8 cellular contexts compared by ENCODE assay signal in genomic region chr6:4133941-4134838, GRCh38. TPM values are rescaled to one million over a fixed set of nuclear protein-coding genes. Genes with fewer than 3 reads are reported as not detected.
DNase-seq lines count a peak whose midpoint lies in the region; ATAC-seq and TF ChIP-seq lines count a peak whose summit lies in the region.

No MANE protein-coding gene starts in this region.

- peaks cover 35% of the 10 kb centered on the region for H3K36me3 Mint-ChIP-seq in CD4-positive, CD25-positive, alpha-beta regulatory T cell
- H3K36me3 Mint-ChIP-seq in activated T-cell treated with anti-CD3 and anti-CD28 coated beads, Interleukin-2, amount 50 U/mL, for 4 hours (ENCODE audit: insufficient read depth): peaks cover 35% of the 10 kb centered on the region
- H3K36me3 Mint-ChIP-seq in glutamatergic neuron (ENCODE audit: unreplicated experiment) (peaks cover 12% of the 10 kb centered on the region), progenitor cell of endocrine pancreas (ENCODE audit: insufficient read depth) (peaks cover 25% of the 10 kb centered on the region)

- H3K9me3 Mint-ChIP-seq in CD4-positive, CD25-positive, alpha-beta regulatory T cell: peaks cover 0 to 2% (median 0%) of the 10 kb centered on the region in 7 donors
- peaks cover 6% of the 10 kb centered on the region for H3K9me3 Mint-ChIP-seq in activated T-cell treated with anti-CD3 and anti-CD28 coated beads, Interleukin-2, amount 50 U/mL, for 4 hours
- H3K9me3 Mint-ChIP-seq in glutamatergic neuron (ENCODE audit: unreplicated experiment) (peaks cover 5% of the 10 kb centered on the region), progenitor cell of endocrine pancreas (ENCODE audit: low read depth) (no peaks in the 10 kb centered on the region)

- H4K20me1 ChIP-seq in KMS-11 (ENCODE audit: insufficient read depth): no peaks in the 10 kb centered on the region

- DNase-seq in CD4-positive, CD25-positive, alpha-beta regulatory T cell: peak in 2 of 3 donors; percentile 13 to 55
- no peak for DNase-seq in activated T-cell treated with anti-CD3 and anti-CD28 coated beads, Interleukin-2, amount 50 U/mL, for 4 hours
- DNase-seq in glutamatergic neuron (peak; percentile 27), progenitor cell of endocrine pancreas (ENCODE audit: low spot score, unreplicated experiment) (no peak), NCI-H2196 treated with DMSO at 0.1 percent for 48 hours (lab: John Stamatoyannopoulos, UW; ENCODE audit: unreplicated experiment) (no peak)

- H3K79me2 ChIP-seq in KMS-11 (ENCODE audit: insufficient read depth, low read depth): no peaks in the 10 kb centered on the region

- no peak for TF ChIP-seq CTCF in KMS-11 (conservative IDR thresholded peaks at IDR 0.05; ENCODE audit: low read depth, low read length)
- TF ChIP-seq CTCF in glutamatergic neuron (IDR thresholded peaks at IDR 0.05; ENCODE audit: partially characterized antibody, unreplicated experiment): no peak
- no peak for TF ChIP-seq CTCF in progenitor cell of endocrine pancreas (IDR thresholded peaks at IDR 0.05; ENCODE audit: unreplicated experiment)

- no peaks in the 10 kb centered on the region for H3K9me3 ChIP-seq in CD4-positive, CD25-positive, alpha-beta regulatory T cell (ENCODE audit: control insufficient read depth in 2 of 2, low read length in 2 of 2)

- H3K9ac ChIP-seq in KMS-11: peak overlapping the region; percentile 59

- H3K4me2 ChIP-seq in KMS-11: peak overlapping the region; percentile 89

- no peaks in the 10 kb centered on the region for H3K27me3 Mint-ChIP-seq in CD4-positive, CD25-positive, alpha-beta regulatory T cell
- no peaks in the 10 kb centered on the region for H3K27me3 Mint-ChIP-seq in activated T-cell treated with anti-CD3 and anti-CD28 coated beads, Interleukin-2, amount 50 U/mL, for 4 hours (ENCODE audit: low read depth)
- H3K27me3 Mint-ChIP-seq in glutamatergic neuron (ENCODE audit: unreplicated experiment) (no peaks in the 10 kb centered on the region), progenitor cell of endocrine pancreas (peaks cover 7% of the 10 kb centered on the region)

- H3K4me3 ChIP-seq in CD4-positive, CD25-positive, alpha-beta regulatory T cell (ENCODE audit: low read depth, low read length): peak overlapping the region; percentile 84
- no peak overlapping the region for H3K4me3 ChIP-seq in KMS-11 (IDR thresholded peaks at IDR 0.05; ENCODE audit: insufficient read depth, low read depth, low read length)

- peak overlapping the region; percentile 44 for H2AFZ ChIP-seq in KMS-11 (ENCODE audit: low read depth)

- H3K27me3 ChIP-seq in CD4-positive, CD25-positive, alpha-beta regulatory T cell (ENCODE audit: control insufficient read depth, insufficient read depth, low read length): no peaks in the 10 kb centered on the region
- H3K27me3 ChIP-seq in KMS-11 (ENCODE audit: insufficient read depth, low read depth): no peaks in the 10 kb centered on the region

- H3K27ac Mint-ChIP-seq in CD4-positive, CD25-positive, alpha-beta regulatory T cell: peak overlapping the region; percentile 86 to 95 (median 94)
- H3K27ac Mint-ChIP-seq in glutamatergic neuron (ENCODE audit: unreplicated experiment) (peak overlapping the region; percentile 9), progenitor cell of endocrine pancreas (peak overlapping the region; percentile 98)

- peaks cover 25% of the 10 kb centered on the region for H3K4me1 ChIP-seq in CD4-positive, CD25-positive, alpha-beta regulatory T cell (ENCODE audit: control insufficient read depth, insufficient read depth, low read length, poor library complexity, severe bottlenecking)
- peaks cover 17% of the 10 kb centered on the region for H3K4me1 ChIP-seq in KMS-11 (ENCODE audit: low read depth, poor library complexity, severe bottlenecking)

- peak overlapping the region; percentile 91 to 98 (median 92) for H3K4me3 Mint-ChIP-seq in CD4-positive, CD25-positive, alpha-beta regulatory T cell
- H3K4me3 Mint-ChIP-seq in activated T-cell treated with anti-CD3 and anti-CD28 coated beads, Interleukin-2, amount 50 U/mL, for 4 hours: peak overlapping the region; percentile 87
- peak overlapping the region; percentile 89 for H3K4me3 Mint-ChIP-seq in glutamatergic neuron (ENCODE audit: unreplicated experiment)
- H3K4me3 Mint-ChIP-seq in progenitor cell of endocrine pancreas (ENCODE audit: low read depth): peak overlapping the region; percentile 87

- H3K4me1 Mint-ChIP-seq in CD4-positive, CD25-positive, alpha-beta regulatory T cell: peaks cover 29 to 67% (median 48%) of the 10 kb centered on the region in 4 donors
- peaks cover 46% of the 10 kb centered on the region for H3K4me1 Mint-ChIP-seq in activated T-cell treated with anti-CD3 and anti-CD28 coated beads, Interleukin-2, amount 50 U/mL, for 4 hours (ENCODE audit: low read depth)
- H3K4me1 Mint-ChIP-seq in glutamatergic neuron (ENCODE audit: low read depth, unreplicated experiment) (peaks cover 5% of the 10 kb centered on the region), progenitor cell of endocrine pancreas (ENCODE audit: low read depth) (peaks cover 16% of the 10 kb centered on the region)

- ATAC-seq in CD4-positive, CD25-positive, alpha-beta regulatory T cell (ENCODE audit: low read depth in 2 of 2): no peak
- ATAC-seq in activated T-cell treated with anti-CD3 and anti-CD28 coated beads, Interleukin-2, amount 50 U/mL, for 4 hours: no peak
- ATAC-seq in GM21825 (IDR thresholded peaks at IDR 0.05; ENCODE audit: unreplicated experiment): no peak
- ATAC-seq in GM21528 (IDR thresholded peaks at IDR 0.05; ENCODE audit: low FRiP score, unreplicated experiment): no peak

- H3K27ac ChIP-seq in CD4-positive, CD25-positive, alpha-beta regulatory T cell (ENCODE audit: insufficient read depth, low read length, poor library complexity, severe bottlenecking): peak overlapping the region; percentile 85
- peak overlapping the region; percentile 71 for H3K27ac ChIP-seq in KMS-11

- peaks cover 30% of the 10 kb centered on the region for H3K36me3 ChIP-seq in CD4-positive, CD25-positive, alpha-beta regulatory T cell (ENCODE audit: control insufficient read depth, insufficient read depth, low read length)
- H3K36me3 ChIP-seq in KMS-11 (ENCODE audit: insufficient read depth): no peaks in the 10 kb centered on the region

RNA-seq across cellular contexts. Expression of gene ECI2, which starts 1.2 kb away (rescaled TPM):
- total RNA-seq in CD4-positive, CD25-positive, alpha-beta regulatory T cell: 18.8 TPM
- polyA plus RNA-seq in CD4-positive, CD25-positive, alpha-beta regulatory T cell: 100 to 1,000 TPM in 1 of 4 donors, 10 to 100 TPM in 3; 80.4 to 102 (median 86.4) TPM
- 10 to 100 TPM; 12.5 to 14.2 (median 13.2) TPM for total RNA-seq in activated T-cell treated with anti-CD3 and anti-CD28 coated beads, Interleukin-2, amount 50 U/mL, for 4 hours
- total RNA-seq in glutamatergic neuron (ENCODE audit: unreplicated experiment) (18.7 TPM), progenitor cell of endocrine pancreas (68.5 and 71.8 TPM in 2 replicates)

RNA-seq across cellular contexts. Expression of gene FAM217A, which starts 55.3 kb away (rescaled TPM):
- total RNA-seq in CD4-positive, CD25-positive, alpha-beta regulatory T cell: not detected
- polyA plus RNA-seq in CD4-positive, CD25-positive, alpha-beta regulatory T cell: under 1 TPM in 2 of 4 donors, not detected in 2; 0.08 to 0.22 TPM
- not detected for total RNA-seq in activated T-cell treated with anti-CD3 and anti-CD28 coated beads, Interleukin-2, amount 50 U/mL, for 4 hours
- total RNA-seq in glutamatergic neuron (ENCODE audit: unreplicated experiment): not detected
- 0.13 TPM in 1 of 2 replicates, not detected in the other for total RNA-seq in progenitor cell of endocrine pancreas

Comparison
In these comparisons a context has a peak if more than half of its experiments do, and no peak if none do; other contexts are left out.
1. DNase-seq: peak in CD4-positive, CD25-positive, alpha-beta regulatory T cell (2 of 3) and glutamatergic neuron (single experiment); none in activated T-cell treated with anti-CD3 and anti-CD28 coated beads, Interleukin-2, amount 50 U/mL, for 4 hours (single experiment), progenitor cell of endocrine pancreas (single experiment) and NCI-H2196 treated with DMSO at 0.1 percent for 48 hours (single experiment).
2. H3K27ac Mint-ChIP-seq: peak in every context shown above with its lines; median percentile 98 in progenitor cell of endocrine pancreas; 94 in CD4-positive, CD25-positive, alpha-beta regulatory T cell; 9 in glutamatergic neuron.
3. Peak in every context shown above with its lines, with median percentiles within 50 percentile points of each other: H3K4me3 Mint-ChIP-seq.